ENCODE assay signal across 16 cellular contexts in the genomic region with DNA sequence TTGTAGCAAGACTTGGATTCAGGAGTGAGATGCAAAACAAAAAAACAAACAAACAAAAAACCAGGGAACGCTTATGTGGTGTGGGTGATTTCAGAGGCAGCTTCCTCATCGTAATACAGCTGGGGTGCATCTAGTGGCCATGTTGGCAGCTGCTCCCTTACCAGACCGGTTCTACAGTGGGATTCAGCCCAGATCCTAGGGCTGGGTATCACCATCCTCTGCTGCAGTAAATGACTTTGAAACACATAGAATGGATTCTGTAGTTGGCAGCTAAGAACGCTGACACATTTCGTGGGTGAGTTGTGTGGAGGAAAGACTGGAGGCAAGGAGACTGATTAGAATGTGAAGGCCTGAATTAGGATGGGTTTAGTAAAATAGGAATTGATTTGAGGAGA. TPM values are rescaled to one million over a fixed set of nuclear protein-coding genes. Genes with fewer than 3 reads are reported as not detected.
DNase-seq lines count a peak whose midpoint lies in the region; ATAC-seq and TF ChIP-seq lines count a peak whose summit lies in the region.
"Had no signal": no experiment of that assay in that cellular context is flagged by ENCODE, and none has a peak within 500 bp of the region (broad histone marks: within the 10 kb centered on the region; RNA-seq: fewer than 3 reads in every experiment).

No MANE protein-coding gene starts in this region.

- H3K27ac Mint-ChIP-seq in CD4-positive, alpha-beta T cell: peak overlapping the region; percentile 72
- peak overlapping the region in 2 of 3 experiments; percentile 5 to 24; a peak in 3 of 7 replicates for H3K27ac Mint-ChIP-seq in H9
- H3K27ac Mint-ChIP-seq in activated naive CD8-positive, alpha-beta T cell treated with anti-CD3 and anti-CD28 coated beads for 36 hours: peak overlapping the region; percentile 22
- H3K27ac Mint-ChIP-seq in naive thymus-derived CD8-positive, alpha-beta T cell: peak overlapping the region; percentile 22 to 95 (median 80)

- POLR2A ChIA-PET in CD4-positive, alpha-beta T cell (lab: Charles Lee): interaction anchor here (1.4 kb wide), 1 partner anchor 9 kb away, joined by 5 read pairs; no protein-coding TSS in a partner anchor
- POLR2A ChIA-PET in naive thymus-derived CD8-positive, alpha-beta T cell (lab: Charles Lee): interaction anchor here (1.0 to 1.1 kb wide), 2 partner anchors 10 kb away, joined by 4 to 5 read pairs; no protein-coding TSS in a partner anchor

- H3K27me3 ChIP-seq in CD4-positive, alpha-beta T cell (ENCODE audit: control insufficient read depth, insufficient read depth, low read length): no peaks in the 10 kb centered on the region
- H3K27me3 ChIP-seq in H9 (ENCODE audit: insufficient read depth, low read length): no peaks in the 10 kb centered on the region
- H3K27me3 ChIP-seq in spleen (replicated peaks in 1 of 7): no peaks in the 10 kb centered on the region
- H3K27me3 ChIP-seq: cardiac muscle cell had no signal

- no peaks in the 10 kb centered on the region for H3K23me2 ChIP-seq in H9 (ENCODE audit: insufficient read length, low read depth, low read length, poor library complexity, severe bottlenecking)

- peaks cover 83% of the 10 kb centered on the region for H3K36me3 Mint-ChIP-seq in CD4-positive, alpha-beta T cell (ENCODE audit: low read depth)
- H3K36me3 Mint-ChIP-seq in H9 (ENCODE audit: insufficient read depth in 1 of 3, low read depth in 3 of 3): peaks cover 8 to 17% (median 15%) of the 10 kb centered on the region in 3 experiments
- H3K36me3 Mint-ChIP-seq in activated naive CD8-positive, alpha-beta T cell treated with anti-CD3 and anti-CD28 coated beads for 36 hours: peaks cover 72% of the 10 kb centered on the region
- H3K36me3 Mint-ChIP-seq in naive thymus-derived CD8-positive, alpha-beta T cell: peaks cover 0 to 62% (median 27%) of the 10 kb centered on the region in 3 donors

- H3K56ac ChIP-seq in H9 (ENCODE audit: insufficient read length, low read depth, low read length): no peak overlapping the region

- H3K18ac ChIP-seq in H9 (ENCODE audit: insufficient read length, low read depth, low read length): no peak overlapping the region

- ATAC-seq in CD4-positive, alpha-beta T cell (ENCODE audit: poor library complexity): no peak
- ATAC-seq in naive thymus-derived CD8-positive, alpha-beta T cell: no peak

- H2BK20ac ChIP-seq in H9 (ENCODE audit: low read depth, low read length, poor library complexity, severe bottlenecking): no peak overlapping the region

- H3K36me3 ChIP-seq in spleen: peaks cover 0 to 55% (median 7%) of the 10 kb centered on the region in 6 donors
- H3K36me3 ChIP-seq: cardiac muscle cell had no signal

- H3K4me1 ChIP-seq in H9 (ENCODE audit: insufficient read depth, low read length) (no peaks in the 10 kb centered on the region), spleen (peaks cover 2 to 88% (median 31%) of the 10 kb centered on the region in 6 donors)

- CTCF ChIA-PET in CD4-positive, alpha-beta T cell (lab: Charles Lee): no interaction called here

- H3K79me2 ChIP-seq in H9 (ENCODE audit: insufficient read depth, low read length): no peaks in the 10 kb centered on the region

- H3K79me1 ChIP-seq in H9 (ENCODE audit: insufficient read depth, low read depth, low read length, poor library complexity, severe bottlenecking): no peaks in the 10 kb centered on the region

- H3K14ac ChIP-seq in H9 (ENCODE audit: insufficient read depth, low read length): no peak overlapping the region

- peak overlapping the region; percentile 3 for H3K4me3 Mint-ChIP-seq in CD4-positive, alpha-beta T cell
- H3K4me3 Mint-ChIP-seq in H9: no peak overlapping the region
- H3K4me3 Mint-ChIP-seq in activated naive CD8-positive, alpha-beta T cell treated with anti-CD3 and anti-CD28 coated beads for 36 hours: no peak overlapping the region
- H3K4me3 Mint-ChIP-seq in naive thymus-derived CD8-positive, alpha-beta T cell: peak overlapping the region in 6 of 10 donors; percentile 0 to 59 (median 17)

- no peak overlapping the region for H3K4ac ChIP-seq in H9 (ENCODE audit: low read depth, low read length)

- H4K20me1 ChIP-seq in H9 (ENCODE audit: control insufficient read depth, insufficient read depth, insufficient read length): no peaks in the 10 kb centered on the region

- no peak overlapping the region for H2BK12ac ChIP-seq in H9 (ENCODE audit: insufficient read length, low read depth, low read length)

- H2BK5ac ChIP-seq in H9 (ENCODE audit: insufficient read length, low read length): no peak overlapping the region

- no peak overlapping the region for H4K91ac ChIP-seq in H9 (ENCODE audit: insufficient read length, low read depth, low read length)

- no peak overlapping the region for H3K4me2 ChIP-seq in H9 (ENCODE audit: insufficient read depth, insufficient read length, low read length)

- H3K9me3 Mint-ChIP-seq in CD4-positive, alpha-beta T cell: no peaks in the 10 kb centered on the region
- peaks cover 2 to 3% of the 10 kb centered on the region in 2 experiments; a peak in 2 of 5 replicates for H3K9me3 Mint-ChIP-seq in H9
- peaks cover 19% of the 10 kb centered on the region for H3K9me3 Mint-ChIP-seq in activated naive CD8-positive, alpha-beta T cell treated with anti-CD3 and anti-CD28 coated beads for 36 hours
- no peaks in the 10 kb centered on the region for H3K9me3 Mint-ChIP-seq in naive thymus-derived CD8-positive, alpha-beta T cell

- H3K4me3 ChIP-seq in spleen: no peak overlapping the region
- H3K4me3 ChIP-seq: cardiac muscle cell had no signal

- no peak overlapping the region for H3K9ac ChIP-seq in H9 (ENCODE audit: extremely low read depth, insufficient read length, low read length)

- no peak overlapping the region for H3K27ac ChIP-seq in CD4-positive, alpha-beta T cell (ENCODE audit: low read depth, low read length)
- no peak overlapping the region for H3K27ac ChIP-seq in H9 (ENCODE audit: insufficient read length, low read depth, low read length)
- peak overlapping the region in 1 of 8 donors; percentile 29 for H3K27ac ChIP-seq in spleen
- H3K27ac ChIP-seq: cardiac muscle cell had no signal

- no peak overlapping the region for H4K5ac ChIP-seq in H9 (ENCODE audit: insufficient read length, low read depth, low read length)

- no peaks in the 10 kb centered on the region for H3K9me3 ChIP-seq in CD4-positive, alpha-beta T cell (ENCODE audit: control insufficient read depth, low read length)
- H3K9me3 ChIP-seq in H9 (ENCODE audit: control insufficient read depth, low read depth, low read length) (no peaks in the 10 kb centered on the region), spleen (no peaks in the 10 kb centered on the region)

- H3T11ph ChIP-seq in H9 (ENCODE audit: low read length): no peak overlapping the region

- H2AK5ac ChIP-seq in H9 (ENCODE audit: insufficient read length, low read length): no peak overlapping the region

- no peak overlapping the region for H2AFZ ChIP-seq in H9 (ENCODE audit: low read length)

- no peak for TF ChIP-seq POLR2A in spleen (IDR thresholded peaks at IDR 0.05)

- no peaks in the 10 kb centered on the region for H3K27me3 Mint-ChIP-seq in CD4-positive, alpha-beta T cell
- no peaks in the 10 kb centered on the region for H3K27me3 Mint-ChIP-seq in H9 (ENCODE audit: low read depth)
- no peaks in the 10 kb centered on the region for H3K27me3 Mint-ChIP-seq in activated naive CD8-positive, alpha-beta T cell treated with anti-CD3 and anti-CD28 coated beads for 36 hours
- no peaks in the 10 kb centered on the region for H3K27me3 Mint-ChIP-seq in naive thymus-derived CD8-positive, alpha-beta T cell

- intact Hi-C loops in CD4-positive, alpha-beta T cell (cut with DNase I, micrococcal nuclease): no loop called here
- intact Hi-C loops in spleen (cut with DNase I; ENCODE audit: low total_unique reads): no loop called here

- TF ChIP-seq CTCF in CD4-positive, alpha-beta T cell (IDR thresholded peaks at IDR 0.05): no peak
- TF ChIP-seq CTCF in H9 (conservative IDR thresholded peaks at IDR 0.05) (no peak), spleen (IDR thresholded peaks at IDR 0.05 in 8 of 11, conservative IDR thresholded peaks at IDR 0.05 in 3 of 11) (no peak)

- H2BK120ac ChIP-seq in H9 (ENCODE audit: low read depth, low read length, poor library complexity, severe bottlenecking): no peak overlapping the region

- no peak overlapping the region for H3K23ac ChIP-seq in H9 (ENCODE audit: insufficient read length, low read depth, low read length)

- WGBS in H9 (ENCODE audit: extremely low coverage, insufficient read length, low lambda C conversion rate): no CpG with 5 or more reads among the region's 5 CpGs
- 77 to 92% (median 89%) methylated on average over 5 of the region's 5 CpGs for WGBS in spleen, 5 donors

- no peak overlapping the region for H4K8ac ChIP-seq in H9 (replicated peaks; ENCODE audit: insufficient read length, low read depth, low read length)

- DNase-seq in CD4-positive, alpha-beta T cell: no peak
- DNase-seq in H9: no peak
- DNase-seq in activated naive CD8-positive, alpha-beta T cell treated with anti-CD3 and anti-CD28 coated beads for 36 hours: no peak
- no peak for DNase-seq in naive thymus-derived CD8-positive, alpha-beta T cell
- no peak for DNase-seq in A172 (ENCODE audit: low spot score)
- no peak for DNase-seq in NCI-H82 treated with DMSO at 0.1 percent for 48 hours (lab: John Stamatoyannopoulos, UW; ENCODE audit: unreplicated experiment)
- DNase-seq in spleen: no peak
- no peak for DNase-seq in central memory CD4-positive, alpha-beta T cell
- DNase-seq: activated CD4-positive, alpha-beta T cell treated with anti-CD3 and anti-CD28 coated beads, Interleukin-2, amount 50 U/mL, for 4 hours; activated effector memory CD4-positive, alpha-beta T cell treated with Interleukin-2 at 50 U/mL for 16 hours; H7; mammary epithelial cell; SIG-M5; stimulated activated CD4-positive, alpha-beta T cell treated with anti-CD3 and anti-CD28 coated beads, Interleukin-4, amount 100 ng/mL, for 24 hours; T1000 had no signal

- H3K4me1 Mint-ChIP-seq in CD4-positive, alpha-beta T cell (ENCODE audit: low read depth): peaks cover 85% of the 10 kb centered on the region
- H3K4me1 Mint-ChIP-seq in H9: peaks cover 22 to 29% of the 10 kb centered on the region in 2 experiments
- peaks cover 64% of the 10 kb centered on the region for H3K4me1 Mint-ChIP-seq in activated naive CD8-positive, alpha-beta T cell treated with anti-CD3 and anti-CD28 coated beads for 36 hours
- peaks cover 37 to 84% (median 76%) of the 10 kb centered on the region in 4 donors for H3K4me1 Mint-ChIP-seq in naive thymus-derived CD8-positive, alpha-beta T cell

- H2BK15ac ChIP-seq in H9 (ENCODE audit: low read depth, low read length): no peak overlapping the region

RNA-seq across cellular contexts. Expression of a gene that starts 41.5 kb away (rescaled TPM):
- 100 to 1,000 TPM; 101 to 106 TPM for total RNA-seq in CD4-positive, alpha-beta T cell
- 14.6 and 15.9 TPM in 2 replicates for total RNA-seq in H9 (2021)
- total RNA-seq in activated naive CD8-positive, alpha-beta T cell treated with anti-CD3 and anti-CD28 coated beads for 36 hours: 10 to 100 TPM; 45.4 to 48.1 TPM
- 10 to 100 TPM; 72.2 to 72.6 TPM for total RNA-seq in naive thymus-derived CD8-positive, alpha-beta T cell
- 10 to 100 TPM; 13.8 to 32.9 (median 26.7) TPM for polyA plus RNA-seq in naive thymus-derived CD8-positive, alpha-beta T cell
- total RNA-seq in A172 (2014; rRNA removed; shearing (Covaris generic)): 8.6 and 9.0 TPM in 2 replicates
- 100 to 1,000 TPM in 1 of 7 donors, 10 to 100 TPM in 6; 73.5 to 105 (median 83.1) TPM for total RNA-seq in spleen
- polyA plus RNA-seq in spleen: 10 to 100 TPM; 20.9 to 23.1 (median 21.5) TPM

Comparison
In these comparisons a context has a peak if more than half of its experiments do, and no peak if none do; other contexts are left out.
1. H3K27ac Mint-ChIP-seq: peak in every context shown above with its lines; median percentile 80 in naive thymus-derived CD8-positive, alpha-beta T cell; 72 in CD4-positive, alpha-beta T cell; 22 in activated naive CD8-positive, alpha-beta T cell treated with anti-CD3 and anti-CD28 coated beads for 36 hours; 14 in H9.
2. H3K4me3 Mint-ChIP-seq: peak in CD4-positive, alpha-beta T cell (single experiment) and naive thymus-derived CD8-positive, alpha-beta T cell (6 of 10); none in H9 (0 of 2) and activated naive CD8-positive, alpha-beta T cell treated with anti-CD3 and anti-CD28 coated beads for 36 hours (single experiment).